Comparison of ENCODE assay signal across 20 cellular contexts in the genomic region with DNA sequence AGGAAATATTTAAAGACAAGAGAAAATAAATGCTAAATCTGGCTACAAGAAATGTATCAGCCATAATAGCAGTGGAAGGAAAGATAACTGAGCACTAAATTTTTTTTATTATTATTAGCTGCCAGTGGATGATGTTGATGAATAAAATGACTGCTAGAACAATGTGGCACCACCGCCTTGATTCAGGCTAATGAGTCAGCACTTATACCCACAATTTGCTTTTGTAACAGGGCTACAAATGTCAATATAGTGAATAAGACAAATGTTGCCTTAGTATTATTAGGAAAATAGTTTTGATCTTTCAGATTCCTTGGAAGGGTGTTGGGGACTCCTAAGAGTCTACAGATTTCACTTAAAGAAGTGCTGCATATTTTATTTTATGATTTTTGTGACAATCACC.
"Had no signal": no experiment of that assay in that cellular context is flagged by ENCODE, and none has a peak within 500 bp of the region (broad histone marks: within the 10 kb centered on the region; RNA-seq: fewer than 3 reads in every experiment).

No MANE protein-coding gene starts in this region.

- FAIRE-seq: frontal cortex had no signal

- H3K4me2 ChIP-seq: hepatocyte had no signal

- H2AFZ ChIP-seq: hepatocyte had no signal

- H3K4me1 ChIP-seq: adrenal gland, ascending aorta, left ventricle myocardium inferior, upper lobe of right lung had no signal

- H3K36me3 ChIP-seq: adrenal gland, ascending aorta, left ventricle myocardium inferior, upper lobe of right lung had no signal

- H3K9me3 ChIP-seq: adrenal gland, ascending aorta, upper lobe of right lung had no signal

- H3K27ac ChIP-seq: adrenal gland, ascending aorta, coronary artery, hepatocyte, left ventricle myocardium inferior, upper lobe of right lung had no signal

- H3K79me2 ChIP-seq: hepatocyte had no signal

- H3K4me3 ChIP-seq: adrenal gland, ascending aorta, coronary artery, hepatocyte, left ventricle myocardium inferior, upper lobe of right lung had no signal

- H3K27me3 ChIP-seq: adrenal gland, ascending aorta, hepatocyte, upper lobe of right lung had no signal

- ATAC-seq: activated CD4-positive, alpha-beta T cell treated with anti-CD3 and anti-CD28 coated beads for 36 hours; activated T-helper 17 cell treated with anti-CD3 and anti-CD28 coated beads, Interleukin-2, amount 50 U/mL, for 72 hours; naive thymus-derived CD8-positive, alpha-beta T cell; stimulated activated naive CD8-positive, alpha-beta T cell treated with anti-CD3 and anti-CD28 coated beads, Interleukin-15, Interleukin-2, amounts not matched to agents 100 U/mL and 50 U/mL, for 24 hours; upper lobe of right lung had no signal

- DNase-seq: activated B cell treated with CpG ODN at 0.5 μM for 24 hours; activated CD4-positive, alpha-beta T cell treated with anti-CD3 and anti-CD28 coated beads for 36 hours; activated CD4-positive, alpha-beta T cell treated with anti-CD3 and anti-CD28 coated beads, Interleukin-2, amount 50 U/mL, for 4 hours; activated CD8-positive, alpha-beta memory T cell treated with anti-CD3 and anti-CD28 coated beads for 24 hours; activated CD8-positive, alpha-beta memory T cell treated with anti-CD3 and anti-CD28 coated beads, Interleukin-2, amount 50 U/mL, for 4 hours; activated T-cell treated with anti-CD3 and anti-CD28 coated beads, Interleukin-2, amount 50 U/mL, for 24 hours; adrenal gland; cerebellar nuclear complex; glutamatergic neuron; left ventricle myocardium inferior; naive thymus-derived CD8-positive, alpha-beta T cell; stimulated activated CD4-positive, alpha-beta T cell treated with anti-CD3 and anti-CD28 coated beads, Interleukin-4, amount 100 ng/mL, for 4 hours; stimulated activated naive CD8-positive, alpha-beta T cell treated with anti-CD3 and anti-CD28 coated beads, Interleukin-15, Interleukin-2, amounts not matched to agents 100 U/mL and 50 U/mL, for 24 hours; T-helper 1 cell; upper lobe of right lung had no signal
